17 cellular contexts compared by ENCODE assay signal in genomic region chr2:157735532-157735931, GRCh38.
DNase-seq lines count a peak whose midpoint lies in the region; ATAC-seq, FAIRE-seq and TF ChIP-seq lines count a peak whose summit lies in the region.
"Had no signal": no experiment of that assay in that cellular context is flagged by ENCODE, and none has a peak within 500 bp of the region (broad histone marks: within the 10 kb centered on the region; RNA-seq: fewer than 3 reads in every experiment).

No MANE protein-coding gene starts in this region.

- no peak for FAIRE-seq in D721Med (lab: Jason Lieb, UNC)
- FAIRE-seq: A204.1, H54 had no signal

- no peak for DNase-seq in HUDEP-2 (lab: John Stamatoyannopoulos, UW; ENCODE audit: unreplicated experiment in 76 of 76)
- DNase-seq in NCI-H2227 treated with DMSO at 0.1 percent for 48 hours (lab: John Stamatoyannopoulos, UW), result no peak
- DNase-seq in NCI-H345 (lab: John Stamatoyannopoulos, UW), result no peak
- DNase-seq in D721Med (ENCODE audit: insufficient read length, low spot score), result no peak
- DNase-seq: Caco-2, DMS53, MV-4-11, NCI-H1417 treated with DMSO at 0.1 percent for 48 hours, NCI-H2029 treated with DMSO at 0.1 percent for 48 hours, NCI-H524 treated with DMSO at 0.1 percent for 48 hours, SJCRH30 had no signal

- no peak for TF ChIP-seq CTCF in D721Med (IDR thresholded peaks at IDR 0.05; ENCODE audit: insufficient read depth, missing control alignments)

- ATAC-seq in GM18519 (IDR thresholded peaks at IDR 0.05; ENCODE audit: low FRiP score, unreplicated experiment), result peak; percentile 46
- ATAC-seq in GM19452 (IDR thresholded peaks at IDR 0.05; ENCODE audit: unreplicated experiment), result peak; percentile 67
- ATAC-seq in HG02938 (IDR thresholded peaks at IDR 0.05; ENCODE audit: unreplicated experiment), result peak; percentile 85
- ATAC-seq in HG03520 (IDR thresholded peaks at IDR 0.05; ENCODE audit: unreplicated experiment), result peak; percentile 43
